18 cellular contexts compared by ENCODE assay signal in the genomic region with DNA sequence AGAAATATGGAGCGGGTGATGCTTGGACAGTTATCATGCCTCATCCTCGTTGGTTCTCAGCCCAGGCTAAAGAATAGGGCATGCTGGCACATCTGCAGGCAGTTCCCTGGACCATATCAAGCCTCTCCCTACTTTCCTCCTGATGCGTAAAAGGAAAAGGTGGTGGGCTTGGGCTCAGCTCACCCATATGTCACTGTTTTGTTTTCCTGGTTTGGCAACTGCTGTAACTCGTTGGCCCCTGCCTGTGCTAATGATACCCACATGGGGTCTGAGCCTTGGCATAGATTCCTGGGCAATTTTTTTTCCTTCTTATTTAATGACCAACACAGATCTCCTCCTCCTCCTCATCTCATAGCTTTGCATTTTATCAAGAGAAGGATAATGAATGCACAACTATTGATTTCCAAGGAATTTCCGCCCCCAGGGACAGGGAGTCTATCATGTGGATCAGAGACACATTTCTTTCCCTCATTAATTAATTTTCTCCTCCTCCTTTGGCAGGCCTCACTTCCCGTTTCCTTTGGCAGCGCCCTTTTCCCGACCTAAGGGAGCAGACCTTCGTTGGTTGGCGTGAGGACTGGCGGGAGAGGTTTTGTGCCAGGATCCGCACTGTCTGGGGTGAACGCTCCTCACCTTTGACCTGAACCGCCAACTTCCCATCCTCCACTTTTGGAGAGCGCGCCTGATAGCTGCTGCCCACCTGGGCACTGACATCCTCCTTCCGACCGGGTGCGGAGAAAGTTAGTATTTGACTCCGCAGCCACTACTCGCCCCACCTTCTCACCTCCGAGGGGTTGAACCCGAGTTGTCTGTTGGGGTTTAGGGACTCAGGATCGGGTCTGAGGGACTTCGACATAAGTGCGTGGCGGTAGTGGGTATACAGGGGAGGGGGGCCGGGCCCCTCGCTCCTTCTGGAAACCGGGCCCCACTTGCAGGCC. TPM values are rescaled to one million over a fixed set of nuclear protein-coding genes. Genes with fewer than 3 reads are reported as not detected.
A peak's percentile ranks its signal among the peaks of the same experiment; 100 is the strongest.
DNase-seq lines count a peak whose midpoint lies in the region; TF ChIP-seq lines count a peak whose summit lies in the region.
"Had no signal": no experiment of that assay in that cellular context is flagged by ENCODE, and none has a peak within 500 bp of the region (broad histone marks: within the 10 kb centered on the region; RNA-seq: fewer than 3 reads in every experiment).

No MANE protein-coding gene starts in this region.

- H3K27ac Mint-ChIP-seq in brain (no peak overlapping the region), nephron (no peak overlapping the region)

- H3K9me2 ChIP-seq in PC-9 (ENCODE audit: insufficient read depth) = no peaks in the 10 kb centered on the region

- H3K79me2 ChIP-seq in PC-9 (ENCODE audit: low read depth) = no peaks in the 10 kb centered on the region

- intact Hi-C loops in PC-9 (cut with micrococcal nuclease; ENCODE audit: unreplicated experiment) = no loop called here

- TF ChIP-seq CTCF in brain (conservative IDR thresholded peaks at IDR 0.05) (no peak), nephron (IDR thresholded peaks at IDR 0.05; ENCODE audit: unreplicated experiment in 3 of 3) (no peak), PC-9 (conservative IDR thresholded peaks at IDR 0.05) (no peak)

- no peaks in the 10 kb centered on the region for H4K20me1 ChIP-seq in PC-9 (ENCODE audit: insufficient read depth)

- H3K36me3 Mint-ChIP-seq in brain = no peaks in the 10 kb centered on the region
- H3K36me3 Mint-ChIP-seq in nephron (ENCODE audit: low read depth) = no peaks in the 10 kb centered on the region

- H3F3A ChIP-seq in PC-9 (ENCODE audit: insufficient read depth, low read depth) = peaks cover 3% of the 10 kb centered on the region; the same call in 1 of the 2 replicates

- POLR2A ChIA-PET in PC-9 (lab: Charles Lee; ENCODE audit: unreplicated experiment) = no interaction called here

- H3K9me3 ChIP-seq in PC-9 (ENCODE audit: insufficient read depth, low read depth) = no peaks in the 10 kb centered on the region
- H3K9me3 ChIP-seq: tibial artery had no signal

- H3K27me3 ChIP-seq in H7 (ENCODE audit: control insufficient read depth, insufficient read depth, low read length) = peaks cover 93% of the 10 kb centered on the region
- no peaks in the 10 kb centered on the region for H3K27me3 ChIP-seq in PC-9 (ENCODE audit: insufficient read depth, low read depth)

- DNase-seq in NCI-H748 (lab: John Stamatoyannopoulos, UW; ENCODE audit: unreplicated experiment) (peak; percentile 14), NCI-H748 treated with DMSO at 0.1 percent for 48 hours (lab: John Stamatoyannopoulos, UW) (no peak), H7 (peak; percentile 32), amygdala (lab: John Stamatoyannopoulos, UW) (no peak), PC-9 (no peak), putamen (ENCODE audit: low spot score) (no peak)
- DNase-seq: 8988T; activated CD4-positive, CD25-positive, alpha-beta regulatory T cell treated with anti-CD3 and anti-CD28 coated beads, Interleukin-2, amount 50 U/mL, for 72 hours; hypothalamus; NCI-H187; NCI-H526; stimulated activated CD4-positive, alpha-beta T cell treated with anti-CD3 and anti-CD28 coated beads, Interleukin-2, amount 100 ng/mL, for 48 hours; stimulated activated CD8-positive, alpha-beta memory T cell treated with anti-CD3 and anti-CD28 coated beads, Interleukin-4, amount 100 ng/mL, for 48 hours; tibial artery had no signal

- no peak overlapping the region for H3K4me2 ChIP-seq in PC-9

- no peak overlapping the region for H2AFZ ChIP-seq in PC-9

- BruUV-seq in PC-9 (replicated peaks; lab: Mats Ljungman, UMichigan) = no TSS peak

- no peaks in the 10 kb centered on the region for H3K36me3 ChIP-seq in H7 (replicated peaks; ENCODE audit: control insufficient read depth, insufficient read depth, low read length)
- no peaks in the 10 kb centered on the region for H3K36me3 ChIP-seq in PC-9 (ENCODE audit: low read depth)
- H3K36me3 ChIP-seq: tibial artery had no signal

- CTCF ChIA-PET in PC-9 (lab: Charles Lee) = no interaction called here

- no peaks in the 10 kb centered on the region for H3K4me1 ChIP-seq in PC-9 (replicated peaks; ENCODE audit: insufficient read depth)

- H3K4me1 Mint-ChIP-seq in brain (peaks cover 61% of the 10 kb centered on the region), nephron (peaks cover 38% of the 10 kb centered on the region)

- peak overlapping the region; percentile 5; the same call in 1 of the 2 replicates for H3K4me3 ChIP-seq in H7 (ENCODE audit: insufficient read depth, low read depth, low read length)
- no peak overlapping the region for H3K4me3 ChIP-seq in PC-9
- H3K4me3 ChIP-seq: lung had no signal

- no peak overlapping the region for H3K27ac ChIP-seq in PC-9
- H3K27ac ChIP-seq: C4-2B, tibial artery had no signal

- H3K4me3 Mint-ChIP-seq in brain = peak overlapping the region in 3 of 5 experiments; percentile 49 to 69 (median 67)
- H3K4me3 Mint-ChIP-seq in nephron = peak overlapping the region in 2 of 3 experiments; percentile 44 to 45

- H3K27me3 Mint-ChIP-seq in brain (peaks cover 96% of the 10 kb centered on the region), nephron (ENCODE audit: low read depth) (peaks cover 98% of the 10 kb centered on the region)

- peaks cover 0 to 8% (median 3%) of the 10 kb centered on the region in 5 experiments for H3K9me3 Mint-ChIP-seq in brain
- no peaks in the 10 kb centered on the region for H3K9me3 Mint-ChIP-seq in nephron

RNA-seq across cellular contexts. Expression of gene POU4F1, which starts 3.4 kb away (rescaled TPM):
- total RNA-seq in H7 (2014; rRNA removed; shearing (Covaris generic)) = 0.03 TPM in 1 of 2 replicates, not detected in the other
- 2.9 TPM for polyA plus RNA-seq in brain (ENCODE audit: insufficient read depth, low read depth, low replicate concordance)
- total RNA-seq in PC-9 (2021) = not detected in 2 replicates
- total RNA-seq: lung had no signal
- polyA plus RNA-seq: lung had no signal

RNA-seq across cellular contexts. Expression of gene OBI1, which starts 52.2 kb away (rescaled TPM):
- total RNA-seq in H7 (2014; rRNA removed; shearing (Covaris generic)) = 30.5 and 37.2 TPM in 2 replicates
- polyA plus RNA-seq in brain (ENCODE audit: insufficient read depth, low read depth, low replicate concordance) = 6.3 TPM
- total RNA-seq in PC-9 (2021) = 9.4 and 11.9 TPM in 2 replicates

Comparison
In these comparisons a context has a peak if more than half of its experiments do, and no peak if none do; other contexts are left out.
1. DNase-seq: peak in NCI-H748 (single experiment) and H7 (single experiment); none in NCI-H748 treated with DMSO at 0.1 percent for 48 hours (single experiment), amygdala (0 of 56), PC-9 (0 of 2) and putamen (single experiment).